Comparison of ENCODE assay signal across 1 cellular context in the genomic region with DNA sequence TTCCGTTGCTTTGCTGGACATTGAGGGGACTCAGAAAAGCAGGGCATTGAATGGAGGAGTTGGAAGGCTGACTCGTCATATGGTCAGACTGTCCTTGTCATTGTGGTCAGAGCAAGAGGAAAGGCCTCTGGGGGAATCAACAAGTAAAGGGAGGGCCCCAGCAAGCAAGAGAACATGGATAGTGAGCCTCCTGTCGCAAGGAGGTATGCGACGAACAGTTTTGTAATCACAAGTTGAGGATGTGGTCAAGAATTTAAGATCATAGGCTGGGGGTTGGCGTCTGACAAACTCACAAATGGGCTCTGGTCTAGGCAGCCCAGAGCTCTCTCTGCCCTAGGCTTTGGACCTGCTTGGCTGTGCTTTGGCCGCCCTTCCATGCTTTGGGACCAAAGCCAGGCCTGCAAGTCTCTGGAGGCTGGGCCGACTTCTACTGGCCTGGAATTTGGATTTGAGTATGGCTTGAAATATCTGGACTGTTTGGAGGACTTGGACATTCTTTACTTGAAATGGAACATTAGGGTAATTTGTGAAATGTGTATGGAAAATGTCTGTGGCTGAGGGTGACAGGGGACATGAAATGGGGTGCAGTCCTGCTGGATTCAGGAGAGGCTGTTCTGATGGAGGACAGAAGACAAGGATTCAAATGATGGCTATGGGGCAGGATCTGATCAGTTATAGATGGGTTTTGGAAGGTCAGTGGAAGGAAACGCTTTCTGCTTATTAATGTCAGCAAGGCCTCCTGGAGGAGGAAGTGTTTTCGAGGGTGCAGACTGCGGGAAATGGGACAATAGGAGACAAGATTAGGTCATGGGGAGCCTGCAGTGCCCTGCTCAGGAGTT.
TF ChIP-seq lines count a peak whose summit lies in the region.

No MANE protein-coding gene starts in this region.

TF ChIP-seq in HepG2, 621 proteins besides CTCF, POLR2A, EP300 and RAD21:
- TF ChIP-seq FOSL2 (CRISPR knock-in tag; IDR thresholded peaks at IDR 0.05) (peak; percentile 34; the same call in 1 of the 2 replicates), ZBTB3 (CRISPR knock-in tag; IDR thresholded peaks at IDR 0.05; ENCODE audit: borderline replicate concordance, low read depth) (no peak), CHD4 (IDR thresholded peaks at IDR 0.05; ENCODE audit: borderline replicate concordance, low read length) (no peak), HNRNPLL (IDR thresholded peaks at IDR 0.05; ENCODE audit: low read depth, low read length, poor library complexity, severe bottlenecking) (no peak), ZNF10 (CRISPR knock-in tag; IDR thresholded peaks at IDR 0.05; ENCODE audit: borderline replicate concordance, low read depth) (no peak), ZNF567 (CRISPR knock-in tag; IDR thresholded peaks at IDR 0.05; ENCODE audit: borderline replicate concordance) (no peak), ARNT2 (CRISPR knock-in tag; IDR thresholded peaks at IDR 0.05; ENCODE audit: low read depth) (no peak), ZSCAN12 (CRISPR knock-in tag; IDR thresholded peaks at IDR 0.05) (no peak), MTA1 (CRISPR knock-in tag; IDR thresholded peaks at IDR 0.05; ENCODE audit: borderline replicate concordance) (no peak), YEATS2 (CRISPR knock-in tag; IDR thresholded peaks at IDR 0.05; ENCODE audit: borderline replicate concordance) (0 out of 2 replicates have a peak, but pooled peaks have one; percentile 12), YY1 (IDR thresholded peaks at IDR 0.05; ENCODE audit: insufficient read depth, insufficient replicate concordance, low read depth, low read length) (no peak), KLF15 (CRISPR knock-in tag; IDR thresholded peaks at IDR 0.05; ENCODE audit: borderline replicate concordance) (no peak), SYNCRIP (IDR thresholded peaks at IDR 0.05; ENCODE audit: insufficient read depth, low read depth, low read length) (no peak), BCL6 (CRISPR knock-in tag; IDR thresholded peaks at IDR 0.05) (no peak), FLYWCH1 (CRISPR knock-in tag; IDR thresholded peaks at IDR 0.05) (no peak), TP53 (CRISPR knock-in tag; conservative IDR thresholded peaks at IDR 0.05) (no peak)
- TF ChIP-seq, protein P1, sequence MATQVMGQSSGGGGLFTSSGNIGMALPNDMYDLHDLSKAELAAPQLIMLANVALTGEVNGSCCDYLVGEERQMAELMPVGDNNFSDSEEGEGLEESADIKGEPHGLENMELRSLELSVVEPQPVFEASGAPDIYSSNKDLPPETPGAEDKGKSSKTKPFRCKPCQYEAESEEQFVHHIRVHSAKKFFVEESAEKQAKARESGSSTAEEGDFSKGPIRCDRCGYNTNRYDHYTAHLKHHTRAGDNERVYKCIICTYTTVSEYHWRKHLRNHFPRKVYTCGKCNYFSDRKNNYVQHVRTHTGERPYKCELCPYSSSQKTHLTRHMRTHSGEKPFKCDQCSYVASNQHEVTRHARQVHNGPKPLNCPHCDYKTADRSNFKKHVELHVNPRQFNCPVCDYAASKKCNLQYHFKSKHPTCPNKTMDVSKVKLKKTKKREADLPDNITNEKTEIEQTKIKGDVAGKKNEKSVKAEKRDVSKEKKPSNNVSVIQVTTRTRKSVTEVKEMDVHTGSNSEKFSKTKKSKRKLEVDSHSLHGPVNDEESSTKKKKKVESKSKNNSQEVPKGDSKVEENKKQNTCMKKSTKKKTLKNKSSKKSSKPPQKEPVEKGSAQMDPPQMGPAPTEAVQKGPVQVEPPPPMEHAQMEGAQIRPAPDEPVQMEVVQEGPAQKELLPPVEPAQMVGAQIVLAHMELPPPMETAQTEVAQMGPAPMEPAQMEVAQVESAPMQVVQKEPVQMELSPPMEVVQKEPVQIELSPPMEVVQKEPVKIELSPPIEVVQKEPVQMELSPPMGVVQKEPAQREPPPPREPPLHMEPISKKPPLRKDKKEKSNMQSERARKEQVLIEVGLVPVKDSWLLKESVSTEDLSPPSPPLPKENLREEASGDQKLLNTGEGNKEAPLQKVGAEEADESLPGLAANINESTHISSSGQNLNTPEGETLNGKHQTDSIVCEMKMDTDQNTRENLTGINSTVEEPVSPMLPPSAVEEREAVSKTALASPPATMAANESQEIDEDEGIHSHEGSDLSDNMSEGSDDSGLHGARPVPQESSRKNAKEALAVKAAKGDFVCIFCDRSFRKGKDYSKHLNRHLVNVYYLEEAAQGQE (IDR thresholded peaks at IDR 0.05; ENCODE audit: borderline replicate concordance in 1 of 2, low read depth in 1 of 2, low read length in 2 of 2): no peak
- TF ChIP-seq, protein P2, sequence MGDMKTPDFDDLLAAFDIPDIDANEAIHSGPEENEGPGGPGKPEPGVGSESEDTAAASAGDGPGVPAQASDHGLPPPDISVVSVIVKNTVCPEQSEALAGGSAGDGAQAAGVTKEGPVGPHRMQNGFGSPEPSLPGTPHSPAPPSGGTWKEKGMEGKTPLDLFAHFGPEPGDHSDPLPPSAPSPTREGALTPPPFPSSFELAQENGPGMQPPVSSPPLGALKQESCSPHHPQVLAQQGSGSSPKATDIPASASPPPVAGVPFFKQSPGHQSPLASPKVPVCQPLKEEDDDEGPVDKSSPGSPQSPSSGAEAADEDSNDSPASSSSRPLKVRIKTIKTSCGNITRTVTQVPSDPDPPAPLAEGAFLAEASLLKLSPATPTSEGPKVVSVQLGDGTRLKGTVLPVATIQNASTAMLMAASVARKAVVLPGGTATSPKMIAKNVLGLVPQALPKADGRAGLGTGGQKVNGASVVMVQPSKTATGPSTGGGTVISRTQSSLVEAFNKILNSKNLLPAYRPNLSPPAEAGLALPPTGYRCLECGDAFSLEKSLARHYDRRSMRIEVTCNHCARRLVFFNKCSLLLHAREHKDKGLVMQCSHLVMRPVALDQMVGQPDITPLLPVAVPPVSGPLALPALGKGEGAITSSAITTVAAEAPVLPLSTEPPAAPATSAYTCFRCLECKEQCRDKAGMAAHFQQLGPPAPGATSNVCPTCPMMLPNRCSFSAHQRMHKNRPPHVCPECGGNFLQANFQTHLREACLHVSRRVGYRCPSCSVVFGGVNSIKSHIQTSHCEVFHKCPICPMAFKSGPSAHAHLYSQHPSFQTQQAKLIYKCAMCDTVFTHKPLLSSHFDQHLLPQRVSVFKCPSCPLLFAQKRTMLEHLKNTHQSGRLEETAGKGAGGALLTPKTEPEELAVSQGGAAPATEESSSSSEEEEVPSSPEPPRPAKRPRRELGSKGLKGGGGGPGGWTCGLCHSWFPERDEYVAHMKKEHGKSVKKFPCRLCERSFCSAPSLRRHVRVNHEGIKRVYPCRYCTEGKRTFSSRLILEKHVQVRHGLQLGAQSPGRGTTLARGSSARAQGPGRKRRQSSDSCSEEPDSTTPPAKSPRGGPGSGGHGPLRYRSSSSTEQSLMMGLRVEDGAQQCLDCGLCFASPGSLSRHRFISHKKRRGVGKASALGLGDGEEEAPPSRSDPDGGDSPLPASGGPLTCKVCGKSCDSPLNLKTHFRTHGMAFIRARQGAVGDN (CRISPR knock-in tag; IDR thresholded peaks at IDR 0.05): peak; percentile 10; the same call in 1 of the 2 replicates
- TF ChIP-seq, protein P3, sequence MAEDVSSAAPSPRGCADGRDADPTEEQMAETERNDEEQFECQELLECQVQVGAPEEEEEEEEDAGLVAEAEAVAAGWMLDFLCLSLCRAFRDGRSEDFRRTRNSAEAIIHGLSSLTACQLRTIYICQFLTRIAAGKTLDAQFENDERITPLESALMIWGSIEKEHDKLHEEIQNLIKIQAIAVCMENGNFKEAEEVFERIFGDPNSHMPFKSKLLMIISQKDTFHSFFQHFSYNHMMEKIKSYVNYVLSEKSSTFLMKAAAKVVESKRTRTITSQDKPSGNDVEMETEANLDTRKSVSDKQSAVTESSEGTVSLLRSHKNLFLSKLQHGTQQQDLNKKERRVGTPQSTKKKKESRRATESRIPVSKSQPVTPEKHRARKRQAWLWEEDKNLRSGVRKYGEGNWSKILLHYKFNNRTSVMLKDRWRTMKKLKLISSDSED (CRISPR knock-in tag; IDR thresholded peaks at IDR 0.05): no peak
- TF ChIP-seq, protein P4, sequence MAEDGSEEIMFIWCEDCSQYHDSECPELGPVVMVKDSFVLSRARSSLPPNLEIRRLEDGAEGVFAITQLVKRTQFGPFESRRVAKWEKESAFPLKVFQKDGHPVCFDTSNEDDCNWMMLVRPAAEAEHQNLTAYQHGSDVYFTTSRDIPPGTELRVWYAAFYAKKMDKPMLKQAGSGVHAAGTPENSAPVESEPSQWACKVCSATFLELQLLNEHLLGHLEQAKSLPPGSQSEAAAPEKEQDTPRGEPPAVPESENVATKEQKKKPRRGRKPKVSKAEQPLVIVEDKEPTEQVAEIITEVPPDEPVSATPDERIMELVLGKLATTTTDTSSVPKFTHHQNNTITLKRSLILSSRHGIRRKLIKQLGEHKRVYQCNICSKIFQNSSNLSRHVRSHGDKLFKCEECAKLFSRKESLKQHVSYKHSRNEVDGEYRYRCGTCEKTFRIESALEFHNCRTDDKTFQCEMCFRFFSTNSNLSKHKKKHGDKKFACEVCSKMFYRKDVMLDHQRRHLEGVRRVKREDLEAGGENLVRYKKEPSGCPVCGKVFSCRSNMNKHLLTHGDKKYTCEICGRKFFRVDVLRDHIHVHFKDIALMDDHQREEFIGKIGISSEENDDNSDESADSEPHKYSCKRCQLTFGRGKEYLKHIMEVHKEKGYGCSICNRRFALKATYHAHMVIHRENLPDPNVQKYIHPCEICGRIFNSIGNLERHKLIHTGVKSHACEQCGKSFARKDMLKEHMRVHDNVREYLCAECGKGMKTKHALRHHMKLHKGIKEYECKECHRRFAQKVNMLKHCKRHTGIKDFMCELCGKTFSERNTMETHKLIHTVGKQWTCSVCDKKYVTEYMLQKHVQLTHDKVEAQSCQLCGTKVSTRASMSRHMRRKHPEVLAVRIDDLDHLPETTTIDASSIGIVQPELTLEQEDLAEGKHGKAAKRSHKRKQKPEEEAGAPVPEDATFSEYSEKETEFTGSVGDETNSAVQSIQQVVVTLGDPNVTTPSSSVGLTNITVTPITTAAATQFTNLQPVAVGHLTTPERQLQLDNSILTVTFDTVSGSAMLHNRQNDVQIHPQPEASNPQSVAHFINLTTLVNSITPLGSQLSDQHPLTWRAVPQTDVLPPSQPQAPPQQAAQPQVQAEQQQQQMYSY (CRISPR knock-in tag; IDR thresholded peaks at IDR 0.05): no peak
- TF ChIP-seq, protein P5, sequence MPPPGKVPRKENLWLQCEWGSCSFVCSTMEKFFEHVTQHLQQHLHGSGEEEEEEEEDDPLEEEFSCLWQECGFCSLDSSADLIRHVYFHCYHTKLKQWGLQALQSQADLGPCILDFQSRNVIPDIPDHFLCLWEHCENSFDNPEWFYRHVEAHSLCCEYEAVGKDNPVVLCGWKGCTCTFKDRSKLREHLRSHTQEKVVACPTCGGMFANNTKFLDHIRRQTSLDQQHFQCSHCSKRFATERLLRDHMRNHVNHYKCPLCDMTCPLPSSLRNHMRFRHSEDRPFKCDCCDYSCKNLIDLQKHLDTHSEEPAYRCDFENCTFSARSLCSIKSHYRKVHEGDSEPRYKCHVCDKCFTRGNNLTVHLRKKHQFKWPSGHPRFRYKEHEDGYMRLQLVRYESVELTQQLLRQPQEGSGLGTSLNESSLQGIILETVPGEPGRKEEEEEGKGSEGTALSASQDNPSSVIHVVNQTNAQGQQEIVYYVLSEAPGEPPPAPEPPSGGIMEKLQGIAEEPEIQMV (CRISPR knock-in tag; IDR thresholded peaks at IDR 0.05; ENCODE audit: low read depth): no peak
- TF ChIP-seq, protein P6, sequence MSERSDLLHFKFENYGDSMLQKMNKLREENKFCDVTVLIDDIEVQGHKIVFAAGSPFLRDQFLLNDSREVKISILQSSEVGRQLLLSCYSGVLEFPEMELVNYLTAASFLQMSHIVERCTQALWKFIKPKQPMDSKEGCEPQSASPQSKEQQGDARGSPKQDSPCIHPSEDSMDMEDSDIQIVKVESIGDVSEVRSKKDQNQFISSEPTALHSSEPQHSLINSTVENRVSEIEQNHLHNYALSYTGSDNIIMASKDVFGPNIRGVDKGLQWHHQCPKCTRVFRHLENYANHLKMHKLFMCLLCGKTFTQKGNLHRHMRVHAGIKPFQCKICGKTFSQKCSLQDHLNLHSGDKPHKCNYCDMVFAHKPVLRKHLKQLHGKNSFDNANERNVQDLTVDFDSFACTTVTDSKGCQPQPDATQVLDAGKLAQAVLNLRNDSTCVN (CRISPR knock-in tag; IDR thresholded peaks at IDR 0.05; ENCODE audit: borderline replicate concordance): no peak
- TF ChIP-seq, protein P7, sequence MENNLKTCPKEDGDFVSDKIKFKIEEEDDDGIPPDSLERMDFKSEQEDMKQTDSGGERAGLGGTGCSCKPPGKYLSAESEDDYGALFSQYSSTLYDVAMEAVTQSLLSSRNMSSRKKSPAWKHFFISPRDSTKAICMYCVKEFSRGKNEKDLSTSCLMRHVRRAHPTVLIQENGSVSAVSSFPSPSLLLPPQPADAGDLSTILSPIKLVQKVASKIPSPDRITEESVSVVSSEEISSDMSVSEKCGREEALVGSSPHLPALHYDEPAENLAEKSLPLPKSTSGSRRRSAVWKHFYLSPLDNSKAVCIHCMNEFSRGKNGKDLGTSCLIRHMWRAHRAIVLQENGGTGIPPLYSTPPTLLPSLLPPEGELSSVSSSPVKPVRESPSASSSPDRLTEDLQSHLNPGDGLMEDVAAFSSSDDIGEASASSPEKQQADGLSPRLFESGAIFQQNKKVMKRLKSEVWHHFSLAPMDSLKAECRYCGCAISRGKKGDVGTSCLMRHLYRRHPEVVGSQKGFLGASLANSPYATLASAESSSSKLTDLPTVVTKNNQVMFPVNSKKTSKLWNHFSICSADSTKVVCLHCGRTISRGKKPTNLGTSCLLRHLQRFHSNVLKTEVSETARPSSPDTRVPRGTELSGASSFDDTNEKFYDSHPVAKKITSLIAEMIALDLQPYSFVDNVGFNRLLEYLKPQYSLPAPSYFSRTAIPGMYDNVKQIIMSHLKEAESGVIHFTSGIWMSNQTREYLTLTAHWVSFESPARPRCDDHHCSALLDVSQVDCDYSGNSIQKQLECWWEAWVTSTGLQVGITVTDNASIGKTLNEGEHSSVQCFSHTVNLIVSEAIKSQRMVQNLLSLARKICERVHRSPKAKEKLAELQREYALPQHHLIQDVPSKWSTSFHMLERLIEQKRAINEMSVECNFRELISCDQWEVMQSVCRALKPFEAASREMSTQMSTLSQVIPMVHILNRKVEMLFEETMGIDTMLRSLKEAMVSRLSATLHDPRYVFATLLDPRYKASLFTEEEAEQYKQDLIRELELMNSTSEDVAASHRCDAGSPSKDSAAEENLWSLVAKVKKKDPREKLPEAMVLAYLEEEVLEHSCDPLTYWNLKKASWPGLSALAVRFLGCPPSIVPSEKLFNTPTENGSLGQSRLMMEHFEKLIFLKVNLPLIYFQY (CRISPR knock-in tag; IDR thresholded peaks at IDR 0.05; ENCODE audit: borderline replicate concordance): no peak
